ENCODE assay signal across 19 cellular contexts in the genomic region with DNA sequence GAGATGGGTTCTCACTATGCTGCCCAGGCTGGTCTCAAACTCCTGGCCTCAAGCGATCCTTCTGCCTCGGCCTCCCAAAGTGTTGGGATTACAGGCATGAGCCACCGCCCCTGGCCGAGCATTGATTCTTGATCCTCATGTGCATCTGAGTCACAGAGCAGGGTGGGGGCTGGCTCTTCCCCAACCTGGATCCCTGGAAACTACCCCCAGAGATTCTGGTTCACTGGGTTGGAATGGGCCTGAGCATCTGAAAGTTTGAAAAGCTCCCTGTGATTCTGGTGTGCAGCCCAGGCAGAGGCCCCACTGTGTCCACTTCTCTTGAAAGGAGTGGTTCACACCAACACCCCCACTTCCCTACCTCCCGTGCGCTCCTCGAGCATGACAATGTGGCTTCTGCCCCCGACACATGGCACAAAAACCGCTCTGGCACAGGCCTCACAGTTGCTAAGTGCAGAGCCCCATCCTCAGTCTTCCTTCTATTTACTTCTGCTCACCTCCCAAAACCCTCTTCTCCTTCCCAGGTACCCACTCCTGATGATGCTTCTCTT. TPM values are rescaled to one million over a fixed set of nuclear protein-coding genes. Genes with fewer than 3 reads are reported as not detected.
DNase-seq lines count a peak whose midpoint lies in the region; ATAC-seq and TF ChIP-seq lines count a peak whose summit lies in the region.
"Had no signal": no experiment of that assay in that cellular context is flagged by ENCODE, and none has a peak within 500 bp of the region (broad histone marks: within the 10 kb centered on the region; RNA-seq: fewer than 3 reads in every experiment).

No MANE protein-coding gene starts in this region.

- DNase-seq in activated T-cell treated with anti-CD3 and anti-CD28 coated beads, Interleukin-2, amount 50 U/mL, for 24 hours: no peak
- no peak for DNase-seq in activated T-cell treated with anti-CD3 and anti-CD28 coated beads, Interleukin-2, amount 50 U/mL, for 48 hours
- no peak for DNase-seq in activated T-helper 2 cell treated with anti-CD3 and anti-CD28 coated beads, Interferon-gamma antibody, Interleukin-2, Interleukin-4, amounts not matched to agents 10 μg/mL and 5 μg/mL and 100 μg/mL, durations not matched to agents 14 hours and 24 hours and 36 hours (ENCODE audit: low spot score)
- DNase-seq in stromal cell of bone marrow (ENCODE audit: low read depth) (peak; percentile 13), left lung (no peak), DMS53 (lab: John Stamatoyannopoulos, UW) (no peak), glutamatergic neuron (no peak)
- DNase-seq: DMS 273 treated with DMSO at 0.1 percent for 48 hours, EL, NCI-H1417, NCI-H1930, NCI-H2171 treated with DMSO at 0.1 percent for 48 hours, NCI-H774, SHP77 treated with DMSO at 0.1 percent for 48 hours had no signal

- H3K9me3 Mint-ChIP-seq in activated T-cell treated with anti-CD3 and anti-CD28 coated beads, Interleukin-2, amount 50 U/mL, for 24 hours: no peaks in the 10 kb centered on the region
- no peaks in the 10 kb centered on the region for H3K9me3 Mint-ChIP-seq in activated T-helper 2 cell treated with anti-CD3 and anti-CD28 coated beads, Interferon-gamma antibody, Interleukin-2, Interleukin-4, amounts not matched to agents 10 μg/mL and 5 μg/mL and 100 μg/mL, durations not matched to agents 14 hours and 24 hours and 36 hours
- no peaks in the 10 kb centered on the region for H3K9me3 Mint-ChIP-seq in nephron
- H3K9me3 Mint-ChIP-seq in glutamatergic neuron (ENCODE audit: unreplicated experiment): no peaks in the 10 kb centered on the region

- H3K36me3 ChIP-seq in left lung: peaks cover 0 to 6% of the 10 kb centered on the region in 2 donors

- H3K27me3 Mint-ChIP-seq in activated T-cell treated with anti-CD3 and anti-CD28 coated beads, Interleukin-2, amount 50 U/mL, for 24 hours: no peaks in the 10 kb centered on the region
- H3K27me3 Mint-ChIP-seq in activated T-helper 2 cell treated with anti-CD3 and anti-CD28 coated beads, Interferon-gamma antibody, Interleukin-2, Interleukin-4, amounts not matched to agents 10 μg/mL and 5 μg/mL and 100 μg/mL, durations not matched to agents 14 hours and 24 hours and 36 hours (ENCODE audit: low read depth): no peaks in the 10 kb centered on the region
- no peaks in the 10 kb centered on the region for H3K27me3 Mint-ChIP-seq in nephron (ENCODE audit: low read depth)
- H3K27me3 Mint-ChIP-seq in glutamatergic neuron (ENCODE audit: unreplicated experiment): peaks cover 6% of the 10 kb centered on the region

- no peak for ATAC-seq in left lung
- ATAC-seq: Panc1 had no signal

- peaks cover 0 to 24% of the 10 kb centered on the region in 2 donors for H3K4me1 ChIP-seq in left lung

- intact Hi-C loops in activated T-helper 2 cell treated with anti-CD3 and anti-CD28 coated beads, Interferon-gamma antibody, Interleukin-2, Interleukin-4, amounts not matched to agents 10 μg/mL and 5 μg/mL and 100 μg/mL, durations not matched to agents 14 hours and 24 hours and 36 hours (cut with micrococcal nuclease): no loop called here
- intact Hi-C loops in left lung (cut with DNase I): no loop called here

- no peaks in the 10 kb centered on the region for H3K27me3 ChIP-seq in left lung

- H3K4me3 Mint-ChIP-seq in activated T-cell treated with anti-CD3 and anti-CD28 coated beads, Interleukin-2, amount 50 U/mL, for 24 hours: no peak overlapping the region
- H3K4me3 Mint-ChIP-seq in activated T-helper 2 cell treated with anti-CD3 and anti-CD28 coated beads, Interferon-gamma antibody, Interleukin-2, Interleukin-4, amounts not matched to agents 10 μg/mL and 5 μg/mL and 100 μg/mL, durations not matched to agents 14 hours and 24 hours and 36 hours (ENCODE audit: low read depth): no peak overlapping the region
- H3K4me3 Mint-ChIP-seq in nephron (peak overlapping the region in 2 of 3 experiments; percentile 28 to 33), glutamatergic neuron (ENCODE audit: unreplicated experiment) (no peak overlapping the region)

- no peaks in the 10 kb centered on the region for H3K9me3 ChIP-seq in left lung

- no peak overlapping the region for H3K4me3 ChIP-seq in left lung

- no peak overlapping the region for H3K27ac ChIP-seq in left lung
- H3K27ac ChIP-seq: 22Rv1 had no signal

- TF ChIP-seq CTCF in nephron (IDR thresholded peaks at IDR 0.05; ENCODE audit: unreplicated experiment in 3 of 3) (no peak), left lung (IDR thresholded peaks at IDR 0.05) (no peak), glutamatergic neuron (IDR thresholded peaks at IDR 0.05; ENCODE audit: partially characterized antibody, unreplicated experiment) (no peak)

- no peaks in the 10 kb centered on the region for H3K36me3 Mint-ChIP-seq in activated T-cell treated with anti-CD3 and anti-CD28 coated beads, Interleukin-2, amount 50 U/mL, for 24 hours (ENCODE audit: low read depth)
- peaks cover 28% of the 10 kb centered on the region for H3K36me3 Mint-ChIP-seq in activated T-helper 2 cell treated with anti-CD3 and anti-CD28 coated beads, Interferon-gamma antibody, Interleukin-2, Interleukin-4, amounts not matched to agents 10 μg/mL and 5 μg/mL and 100 μg/mL, durations not matched to agents 14 hours and 24 hours and 36 hours (ENCODE audit: low read depth)
- H3K36me3 Mint-ChIP-seq in nephron (ENCODE audit: low read depth) (peaks cover 54% of the 10 kb centered on the region), glutamatergic neuron (ENCODE audit: unreplicated experiment) (no peaks in the 10 kb centered on the region)

- H3K4me1 Mint-ChIP-seq in activated T-cell treated with anti-CD3 and anti-CD28 coated beads, Interleukin-2, amount 50 U/mL, for 24 hours (ENCODE audit: low read depth): peaks cover 31% of the 10 kb centered on the region
- H3K4me1 Mint-ChIP-seq in activated T-helper 2 cell treated with anti-CD3 and anti-CD28 coated beads, Interferon-gamma antibody, Interleukin-2, Interleukin-4, amounts not matched to agents 10 μg/mL and 5 μg/mL and 100 μg/mL, durations not matched to agents 14 hours and 24 hours and 36 hours (ENCODE audit: low read depth): peaks cover 21% of the 10 kb centered on the region
- H3K4me1 Mint-ChIP-seq in nephron (peaks cover 19% of the 10 kb centered on the region), glutamatergic neuron (ENCODE audit: low read depth, unreplicated experiment) (peaks cover 5% of the 10 kb centered on the region)

- H3K27ac Mint-ChIP-seq in activated T-cell treated with anti-CD3 and anti-CD28 coated beads, Interleukin-2, amount 50 U/mL, for 24 hours: peak overlapping the region; percentile 7
- peak overlapping the region; percentile 21 for H3K27ac Mint-ChIP-seq in activated T-helper 2 cell treated with anti-CD3 and anti-CD28 coated beads, Interferon-gamma antibody, Interleukin-2, Interleukin-4, amounts not matched to agents 10 μg/mL and 5 μg/mL and 100 μg/mL, durations not matched to agents 14 hours and 24 hours and 36 hours
- H3K27ac Mint-ChIP-seq in nephron (peak overlapping the region in 2 of 3 experiments; percentile 76 to 84), glutamatergic neuron (ENCODE audit: unreplicated experiment) (no peak overlapping the region)

RNA-seq across cellular contexts. Expression of gene QPRT, which starts 4.6 kb away (rescaled TPM):
- total RNA-seq in activated T-helper 2 cell treated with anti-CD3 and anti-CD28 coated beads, Interferon-gamma antibody, Interleukin-2, Interleukin-4, amounts not matched to agents 10 μg/mL and 5 μg/mL and 100 μg/mL, durations not matched to agents 14 hours and 24 hours and 36 hours: 24.1 and 29.0 TPM in 2 replicates
- total RNA-seq in left lung (10 to 100 TPM; 21.9 to 27.1 TPM), glutamatergic neuron (ENCODE audit: unreplicated experiment) (34.7 TPM)

RNA-seq across cellular contexts. Expression of gene SPN, which starts 20.6 kb away (rescaled TPM):
- total RNA-seq in activated T-helper 2 cell treated with anti-CD3 and anti-CD28 coated beads, Interferon-gamma antibody, Interleukin-2, Interleukin-4, amounts not matched to agents 10 μg/mL and 5 μg/mL and 100 μg/mL, durations not matched to agents 14 hours and 24 hours and 36 hours: 254 and 258 TPM in 2 replicates
- total RNA-seq in left lung (10 to 100 TPM; 27.7 to 29.1 TPM), glutamatergic neuron (ENCODE audit: unreplicated experiment) (0.27 TPM)
- total RNA-seq: LHCN-M2, NCI-H460 had no signal

Comparison
In these comparisons a context has a peak if more than half of its experiments do, and no peak if none do; other contexts are left out.
1. H3K4me3 Mint-ChIP-seq: peak in nephron (2 of 3); none in activated T-cell treated with anti-CD3 and anti-CD28 coated beads, Interleukin-2, amount 50 U/mL, for 24 hours (single experiment), activated T-helper 2 cell treated with anti-CD3 and anti-CD28 coated beads, Interferon-gamma antibody, Interleukin-2, Interleukin-4, amounts not matched to agents 10 μg/mL and 5 μg/mL and 100 μg/mL, durations not matched to agents 14 hours and 24 hours and 36 hours (single experiment) and glutamatergic neuron (single experiment).
2. RNA of gene SPN, which starts 20.6 kb away (total RNA-seq): 254 to 258 TPM in activated T-helper 2 cell treated with anti-CD3 and anti-CD28 coated beads, Interferon-gamma antibody, Interleukin-2, Interleukin-4, amounts not matched to agents 10 μg/mL and 5 μg/mL and 100 μg/mL, durations not matched to agents 14 hours and 24 hours and 36 hours and 27.7 to 29.1 TPM in left lung; 0.27 TPM in glutamatergic neuron (single experiment); every median in the first group is over 10 times any median in the second.